Comparison of ENCODE assay signal across 9 cellular contexts in genomic region chr4:47383829-47384427, GRCh38.
A peak's percentile ranks its signal among the peaks of the same experiment; 100 is the strongest.
DNase-seq lines count a peak whose midpoint lies in the region; ATAC-seq and TF ChIP-seq lines count a peak whose summit lies in the region.
"Had no signal": no experiment of that assay in that cellular context is flagged by ENCODE, and none has a peak within 500 bp of the region (broad histone marks: within the 10 kb centered on the region; RNA-seq: fewer than 3 reads in every experiment).

No MANE protein-coding gene starts in this region.

- peak; percentile 51 for ATAC-seq in HG02678 (IDR thresholded peaks at IDR 0.05; ENCODE audit: unreplicated experiment)
- no peak for ATAC-seq in stimulated activated naive CD8-positive, alpha-beta T cell treated with anti-CD3 and anti-CD28 coated beads, Interleukin-15, amount 100 ng/mL, for 72 hours

- peaks cover 31% of the 10 kb centered on the region for H3K27me3 Mint-ChIP-seq in stimulated activated naive CD8-positive, alpha-beta T cell treated with anti-CD3 and anti-CD28 coated beads, Interleukin-15, amount 100 ng/mL, for 72 hours

- no peak for TF ChIP-seq POLR2A in erythroblast (IDR thresholded peaks at IDR 0.05; ENCODE audit: low read length)

- TF ChIP-seq CTCF in retinal pigment epithelial cell (conservative IDR thresholded peaks at IDR 0.05; ENCODE audit: low read depth, low read length), result peak; percentile 46

- no peak overlapping the region for H3K4me3 ChIP-seq in retinal pigment epithelial cell (ENCODE audit: low read length)

- no peak overlapping the region for H3K27ac Mint-ChIP-seq in stimulated activated naive CD8-positive, alpha-beta T cell treated with anti-CD3 and anti-CD28 coated beads, Interleukin-15, amount 100 ng/mL, for 72 hours

- H3K4me1 Mint-ChIP-seq in stimulated activated naive CD8-positive, alpha-beta T cell treated with anti-CD3 and anti-CD28 coated beads, Interleukin-15, amount 100 ng/mL, for 72 hours, result no peaks in the 10 kb centered on the region

- no peak overlapping the region for H3K27ac ChIP-seq in substantia nigra (ENCODE audit: low read depth, low read length, poor library complexity, severe bottlenecking)
- H3K27ac ChIP-seq: neutrophil had no signal

- DNase-seq in DMS114 treated with DMSO at 0.1 percent for 48 hours (lab: John Stamatoyannopoulos, UW; ENCODE audit: unreplicated experiment) (peak; percentile 32), OCI-M1 (lab: John Stamatoyannopoulos, UW) (peak; percentile 75), erythroblast (lab: John Stamatoyannopoulos, UW) (peak; percentile 17 to 50), retinal pigment epithelial cell (ENCODE audit: low read depth) (no peak), substantia nigra (lab: John Stamatoyannopoulos, UW) (no peak)
- DNase-seq in stimulated activated naive CD8-positive, alpha-beta T cell treated with anti-CD3 and anti-CD28 coated beads, Interleukin-15, amount 100 ng/mL, for 72 hours, result no peak
- DNase-seq in activated CD4-positive, alpha-beta T cell treated with anti-CD3 and anti-CD28 coated beads for 4 hours, result no peak

- no peak overlapping the region for H3K4me3 Mint-ChIP-seq in stimulated activated naive CD8-positive, alpha-beta T cell treated with anti-CD3 and anti-CD28 coated beads, Interleukin-15, amount 100 ng/mL, for 72 hours

- H3K9me3 Mint-ChIP-seq in stimulated activated naive CD8-positive, alpha-beta T cell treated with anti-CD3 and anti-CD28 coated beads, Interleukin-15, amount 100 ng/mL, for 72 hours, result no peaks in the 10 kb centered on the region

Comparison
In these comparisons a context has a peak if more than half of its experiments do, and no peak if none do; other contexts are left out.
1. DNase-seq: peak in DMS114 treated with DMSO at 0.1 percent for 48 hours (single experiment), OCI-M1 (single experiment) and erythroblast (2 of 2); none in retinal pigment epithelial cell (single experiment), stimulated activated naive CD8-positive, alpha-beta T cell treated with anti-CD3 and anti-CD28 coated beads, Interleukin-15, amount 100 ng/mL, for 72 hours (0 of 2), activated CD4-positive, alpha-beta T cell treated with anti-CD3 and anti-CD28 coated beads for 4 hours (0 of 2) and substantia nigra (0 of 49).